ENCODE assay signal across 1 cellular context in genomic region chr6:75203721-75204120, GRCh38.
TF ChIP-seq lines count a peak whose summit lies in the region.

No MANE protein-coding gene starts in this region.

TF ChIP-seq in H1, 55 proteins besides CTCF, POLR2A, EP300 and RAD21 (continued from another document):
- TF ChIP-seq NRF1 (IDR thresholded peaks at IDR 0.05; ENCODE audit: low read depth, low read length) (no peak), BCL11A (IDR thresholded peaks at IDR 0.05; ENCODE audit: low read depth in 2 of 2, low read length in 2 of 2) (no peak), BACH1 (IDR thresholded peaks at IDR 0.05; ENCODE audit: low read length) (no peak), CHD2 (IDR thresholded peaks at IDR 0.05; ENCODE audit: low read length) (no peak), RNF2 (IDR thresholded peaks at IDR 0.05; ENCODE audit: borderline replicate concordance, low read depth, low read length, missing control alignments, poor library complexity, severe bottlenecking) (no peak), ATF3 (IDR thresholded peaks at IDR 0.05; ENCODE audit: insufficient read depth, low read depth, low read length) (no peak), TCF12 (IDR thresholded peaks at IDR 0.05; ENCODE audit: low read depth, low read length) (no peak), CHD7 (IDR thresholded peaks at IDR 0.05; ENCODE audit: insufficient replicate concordance, low read length) (no peak), KDM5A (IDR thresholded peaks at IDR 0.05; ENCODE audit: low read length) (no peak), RXRA (IDR thresholded peaks at IDR 0.05; ENCODE audit: insufficient read depth, low read depth, low read length) (no peak), USF2 (IDR thresholded peaks at IDR 0.05; ENCODE audit: low read length) (no peak), CEBPB (IDR thresholded peaks at IDR 0.05; ENCODE audit: low read depth, low read length) (no peak), CBX5 (IDR thresholded peaks at IDR 0.05; ENCODE audit: low read depth, low read length) (no peak)
TF ChIP-seq in H1: peak in this region for 0.
